In genomic region chr17:14840616-14841231, GRCh38 we compare ENCODE assay signal across 19 cellular contexts.
A peak's percentile ranks its signal among the peaks of the same experiment; 100 is the strongest.
DNase-seq lines count a peak whose midpoint lies in the region; ATAC-seq and TF ChIP-seq lines count a peak whose summit lies in the region.
"Had no signal": no experiment of that assay in that cellular context is flagged by ENCODE, and none has a peak within 500 bp of the region (broad histone marks: within the 10 kb centered on the region; RNA-seq: fewer than 3 reads in every experiment).

No MANE protein-coding gene starts in this region.

- peaks cover 23% of the 10 kb centered on the region for H3K9me3 Mint-ChIP-seq in HFFc6

- intact Hi-C loops in Right ventricle myocardium inferior (cut with DNase I): no loop called here

- ATAC-seq in HG03175 (IDR thresholded peaks at IDR 0.05; ENCODE audit: unreplicated experiment) (no peak), GM18907 (IDR thresholded peaks at IDR 0.05; ENCODE audit: unreplicated experiment) (no peak), Right ventricle myocardium inferior (no peak), GM21381 (IDR thresholded peaks at IDR 0.05; ENCODE audit: unreplicated experiment) (no peak)
- ATAC-seq: body of pancreas, heart right ventricle, pancreas had no signal

- DNase-seq in HFFc6 (peak; percentile 67), astrocyte of the hippocampus (ENCODE audit: low read depth, low spot score) (peak; percentile 4), fibroblast of the conjunctiva (ENCODE audit: low read depth) (peak; percentile 22), Right ventricle myocardium inferior (ENCODE audit: missing footprints) (no peak)
- DNase-seq: activated CD4-positive, alpha-beta T cell treated with anti-CD3 and anti-CD28 coated beads, Interleukin-2, amount 50 U/mL, for 48 hours; activated naive CD4-positive, alpha-beta T cell treated with Interleukin-2 at 50 U/mL for 16 hours; body of pancreas; C1 segment of cervical spinal cord; DMS153; heart right ventricle; naive B cell; NCI-H2029; NCI-H446 treated with DMSO at 0.1 percent for 48 hours; pancreas; stimulated activated CD4-positive, alpha-beta T cell treated with anti-CD3 and anti-CD28 coated beads, Interleukin-4, amount 100 ng/mL, for 24 hours had no signal

- peaks cover 87% of the 10 kb centered on the region for H3K4me1 Mint-ChIP-seq in HFFc6 (ENCODE audit: low read depth)
- H3K4me1 Mint-ChIP-seq: naive B cell had no signal

- no peaks in the 10 kb centered on the region for H3K27me3 Mint-ChIP-seq in HFFc6 (ENCODE audit: insufficient read depth)
- H3K27me3 Mint-ChIP-seq: dendritic cell treated with granulocyte-macrophage colony-stimulating factor and Interleukin-4, amounts not matched to agents 40 ng/mL and 50 ng/mL, for 4 days had no signal

- H3K27ac Mint-ChIP-seq in HFFc6: peak overlapping the region; percentile 73
- H3K27ac Mint-ChIP-seq: dendritic cell treated with granulocyte-macrophage colony-stimulating factor and Interleukin-4, amounts not matched to agents 40 ng/mL and 50 ng/mL, for 4 days; naive B cell had no signal

- no peak for TF ChIP-seq CTCF in HFFc6 (IDR thresholded peaks at IDR 0.05)

- H3K36me3 Mint-ChIP-seq in HFFc6 (ENCODE audit: low read depth): peaks cover 25% of the 10 kb centered on the region
- H3K36me3 Mint-ChIP-seq: naive B cell had no signal

- H3K4me3 Mint-ChIP-seq in HFFc6: peak overlapping the region; percentile 25
- H3K4me3 Mint-ChIP-seq: dendritic cell treated with granulocyte-macrophage colony-stimulating factor and Interleukin-4, amounts not matched to agents 40 ng/mL and 50 ng/mL, for 4 days; naive B cell had no signal
